8 cellular contexts compared by ENCODE assay signal in the genomic region with DNA sequence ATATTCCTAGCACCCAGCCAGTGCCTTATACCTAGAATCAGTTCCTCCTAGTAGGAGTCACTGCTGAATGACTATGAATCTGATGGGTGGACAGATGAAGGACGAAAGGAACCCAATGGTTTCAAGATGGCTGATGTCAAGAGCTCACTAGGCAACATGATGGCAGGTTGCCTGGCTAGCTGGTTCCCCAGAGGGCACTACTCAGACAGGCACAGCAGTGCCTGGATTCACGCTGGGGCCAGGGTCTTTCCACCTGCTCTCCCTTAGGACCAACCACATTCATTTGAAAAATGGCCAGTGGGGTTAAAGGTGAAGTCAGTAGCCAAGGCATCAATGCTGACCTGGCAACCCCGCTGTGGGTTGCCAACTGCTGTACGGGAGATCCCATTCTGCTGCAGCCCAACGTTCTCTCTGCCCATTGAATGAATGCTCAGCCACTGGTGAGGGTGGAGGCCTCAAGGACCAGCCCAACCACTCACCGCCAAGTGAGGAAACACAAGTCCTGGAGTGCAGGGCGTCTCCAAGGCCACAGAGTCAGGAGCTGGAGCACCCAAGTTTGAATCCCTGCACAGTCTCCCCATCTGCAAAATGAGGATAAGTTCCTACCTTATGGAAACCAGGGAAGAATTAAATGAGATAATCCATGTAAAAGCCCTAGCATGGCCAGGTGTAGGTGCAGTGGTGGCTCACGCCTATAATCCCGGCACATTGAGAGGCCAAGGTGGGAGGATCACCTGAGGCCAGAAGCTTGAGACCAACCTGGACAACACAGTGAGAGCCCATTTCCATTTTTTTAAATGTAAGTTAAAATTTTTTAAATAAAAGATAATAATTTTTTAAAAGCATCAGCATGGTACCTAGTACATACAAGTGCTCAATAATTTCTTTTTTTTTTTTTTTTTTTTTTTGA. TPM values are rescaled to one million over a fixed set of nuclear protein-coding genes. Genes with fewer than 3 reads are reported as not detected.
DNase-seq lines count a peak whose midpoint lies in the region; ATAC-seq, FAIRE-seq and TF ChIP-seq lines count a peak whose summit lies in the region.

No MANE protein-coding gene starts in this region.

- no peak for ATAC-seq in psoas muscle

- peak overlapping the region; percentile 14 for H3K4me3 Mint-ChIP-seq in Calu3 (ENCODE audit: low read depth, unreplicated experiment)

- H3K27ac ChIP-seq in RWPE1 (peak overlapping the region; percentile 92), endothelial cell of umbilical vein (ENCODE audit: insufficient read depth, low read depth, low read length) (peak overlapping the region; percentile 68), psoas muscle (peak overlapping the region; percentile 46)

- no peaks in the 10 kb centered on the region for H3K9me3 ChIP-seq in endothelial cell of umbilical vein (replicated peaks; ENCODE audit: control insufficient read depth, insufficient read depth, low read length)
- H3K9me3 ChIP-seq in psoas muscle: no peaks in the 10 kb centered on the region

- H3K9ac ChIP-seq in endothelial cell of umbilical vein (replicated peaks; ENCODE audit: extremely low read depth, insufficient read depth, low read length): peak overlapping the region; percentile 18

- 68 to 80% (median 71%) methylated on average over 9 of the region's 9 CpGs for WGBS in psoas muscle, 3 donors

- H3K4me3 ChIP-seq in endothelial cell of umbilical vein (replicated peaks in 1 of 3; ENCODE audit: insufficient read depth in 1 of 3, low read depth in 1 of 3, low read length in 3 of 3) (no peak overlapping the region), psoas muscle (no peak overlapping the region)

- H3K27me3 Mint-ChIP-seq in Calu3 (ENCODE audit: unreplicated experiment): no peaks in the 10 kb centered on the region

- H3K27me3 ChIP-seq in endothelial cell of umbilical vein (ENCODE audit: control insufficient read depth in 2 of 2, insufficient read depth in 2 of 2, low read length in 2 of 2) (no peaks in the 10 kb centered on the region), psoas muscle (ENCODE audit: insufficient read depth in 3 of 3, low read length in 2 of 3) (no peaks in the 10 kb centered on the region)

- CTCF ChIA-PET in Calu3 (lab: Charles Lee) (interaction anchor here (0.7 to 2.5 kb wide), 3 partner anchors 10 to 47 kb away, joined by 5 to 9 read pairs (median 5); no protein-coding TSS in a partner anchor), RWPE1 (lab: Yijun Ruan, JAX) (no interaction called here), endothelial cell of umbilical vein (lab: Charles Lee) (interaction anchor here (1.2 to 8.1 kb wide), 3 partner anchors 10 to 95 kb away, joined by 3 to 63 read pairs (median 5); no protein-coding TSS in a partner anchor)

- H3K9me3 Mint-ChIP-seq in Calu3 (ENCODE audit: low read depth, unreplicated experiment): no peaks in the 10 kb centered on the region

- DNase-seq in Calu3: no peak
- DNase-seq in RWPE1 (ENCODE audit: low spot score): no peak
- DNase-seq in endothelial cell of umbilical vein (ENCODE audit: low read depth, low spot score): no peak
- DNase-seq in psoas muscle: no peak
- DNase-seq in central memory CD4-positive, alpha-beta T cell: no peak
- no peak for DNase-seq in CD1c-positive myeloid dendritic cell (ENCODE audit: extremely low spot score)
- DNase-seq in nucleus accumbens (lab: John Stamatoyannopoulos, UW): no peak
- DNase-seq in NCI-H526 treated with DMSO at 0.1 percent for 48 hours (lab: John Stamatoyannopoulos, UW): no peak

- H3K4me1 ChIP-seq in endothelial cell of umbilical vein (ENCODE audit: control insufficient read depth, extremely low read depth, insufficient read depth, low read length) (peaks cover 94% of the 10 kb centered on the region), psoas muscle (peaks cover 85% of the 10 kb centered on the region)

- H3K27ac Mint-ChIP-seq in Calu3 (ENCODE audit: unreplicated experiment): peak overlapping the region; percentile 80

- H3K79me2 ChIP-seq in endothelial cell of umbilical vein (ENCODE audit: control insufficient read depth, insufficient read depth, low read length): peaks cover 98% of the 10 kb centered on the region

- no peak for TF ChIP-seq CTCF in Calu3 (IDR thresholded peaks at IDR 0.05; ENCODE audit: unreplicated experiment)
- no peak for TF ChIP-seq CTCF in RWPE1 (conservative IDR thresholded peaks at IDR 0.05; ENCODE audit: low read depth)
- TF ChIP-seq CTCF in endothelial cell of umbilical vein (IDR thresholded peaks at IDR 0.05; ENCODE audit: extremely low read depth in 1 of 2, insufficient read depth in 1 of 2, low read depth in 1 of 2, low read length in 2 of 2): no peak
- no peak for TF ChIP-seq CTCF in psoas muscle (IDR thresholded peaks at IDR 0.05)

- dilution Hi-C loops in endothelial cell of umbilical vein (cut with MboI; ENCODE audit: extremely low pct_ligation_motif_present, low sequenced_read_pairs): no loop called here

- peak overlapping the region; percentile 13 for H3K4me2 ChIP-seq in endothelial cell of umbilical vein (ENCODE audit: insufficient read depth, low read length)

- no peaks in the 10 kb centered on the region for H3K9me1 ChIP-seq in endothelial cell of umbilical vein (replicated peaks; ENCODE audit: control insufficient read depth, extremely low read depth, insufficient read depth, low read length)

- peaks cover 85% of the 10 kb centered on the region for H3K4me1 Mint-ChIP-seq in Calu3 (ENCODE audit: low read depth, unreplicated experiment)

- FAIRE-seq in endothelial cell of umbilical vein (lab: Jason Lieb, UNC): no peak

- no peak for TF ChIP-seq POLR2A in endothelial cell of umbilical vein (IDR thresholded peaks at IDR 0.05; ENCODE audit: low read depth, low read length)

- no peak overlapping the region for H2AFZ ChIP-seq in endothelial cell of umbilical vein (ENCODE audit: low read depth, low read length)

- no TSS peak for BruUV-seq in Calu3 (replicated peaks; lab: Mats Ljungman, UMichigan)
- no TSS peak for BruUV-seq in endothelial cell of umbilical vein (replicated peaks; lab: Mats Ljungman, UMichigan)

- POLR2A ChIA-PET in RWPE1 (lab: Yijun Ruan, JAX; ENCODE audit: low non-redundant PET): interaction anchor here (0.6 kb wide), 1 partner anchor 10 kb away, joined by 4 read pairs; no protein-coding TSS in a partner anchor
- POLR2A ChIA-PET in endothelial cell of umbilical vein (lab: Charles Lee): interaction anchor here (1.2 to 1.9 kb wide), 4 partner anchors 13 to 93 kb away, joined by 3 to 6 read pairs (median 4); partner anchors contain the start of gene MYH9

- intact Hi-C loops in Calu3 (cut with micrococcal nuclease; ENCODE audit: unreplicated experiment): no loop called here
- intact Hi-C loops in endothelial cell of umbilical vein (cut with micrococcal nuclease): no loop called here
- intact Hi-C loops in psoas muscle (cut with DNase I): no loop called here

- H4K20me1 ChIP-seq in endothelial cell of umbilical vein (replicated peaks; ENCODE audit: control insufficient read depth, extremely low read depth, insufficient read depth, low read length): peaks cover 9% of the 10 kb centered on the region

- peaks cover 5 to 12% of the 10 kb centered on the region in 2 experiments for H3K36me3 ChIP-seq in endothelial cell of umbilical vein (ENCODE audit: control insufficient read depth in 2 of 2, extremely low read depth in 1 of 2, insufficient read depth in 2 of 2, low read length in 2 of 2)
- H3K36me3 ChIP-seq in psoas muscle (ENCODE audit: insufficient read depth in 1 of 2, low read depth in 1 of 2): peaks cover 0 to 19% of the 10 kb centered on the region in 2 donors

- H3K36me3 Mint-ChIP-seq in Calu3 (ENCODE audit: insufficient read depth, unreplicated experiment): peaks cover 84% of the 10 kb centered on the region

TF ChIP-seq in endothelial cell of umbilical vein, 7 proteins besides CTCF, POLR2A, EP300 and RAD21:
- TF ChIP-seq, protein P1, sequence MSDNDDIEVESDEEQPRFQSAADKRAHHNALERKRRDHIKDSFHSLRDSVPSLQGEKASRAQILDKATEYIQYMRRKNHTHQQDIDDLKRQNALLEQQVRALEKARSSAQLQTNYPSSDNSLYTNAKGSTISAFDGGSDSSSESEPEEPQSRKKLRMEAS (IDR thresholded peaks at IDR 0.05; ENCODE audit: insufficient read depth, insufficient read length): no peak
- TF ChIP-seq FOS (IDR thresholded peaks at IDR 0.05; ENCODE audit: borderline replicate concordance, insufficient read depth, low read length) (no peak), POLR2AphosphoS5 (IDR thresholded peaks at IDR 0.05; ENCODE audit: insufficient read depth, low read depth, low read length) (no peak), MYC (IDR thresholded peaks at IDR 0.05; ENCODE audit: low read depth, low read length) (no peak), JUN (IDR thresholded peaks at IDR 0.05; ENCODE audit: borderline replicate concordance, insufficient read depth, insufficient read length, low read depth) (no peak), EZH2 (IDR thresholded peaks at IDR 0.05; ENCODE audit: borderline replicate concordance, low read depth, low read length, severe bottlenecking) (no peak)

RNA-seq across cellular contexts. Expression of gene MYH9, which starts 12.4 kb away (rescaled TPM):
- total RNA-seq in Calu3 (2022) (526 and 606 TPM in 2 replicates), endothelial cell of umbilical vein (1,331 and 1,413 TPM in 2 replicates), psoas muscle (100 to 1,000 TPM in 3 of 4 donors, 10 to 100 TPM in 1; 92.0 to 214 (median 179) TPM)
- polyA plus RNA-seq in endothelial cell of umbilical vein (157 and 188 TPM in 2 replicates), psoas muscle (10 to 100 TPM; 35.6 to 89.3 (median 56.3) TPM)
- polyA plus RNA-seq in endothelial cell of umbilical vein (2011; cell fraction: cytosol; rRNA removed): 377 and 396 TPM in 2 replicates
- polyA plus RNA-seq in endothelial cell of umbilical vein (2011; cell fraction: nucleus; rRNA removed): 759 and 766 TPM in 2 replicates
- 496 and 585 TPM in 2 replicates for polyA plus RNA-seq in endothelial cell of umbilical vein (2012)
- polyA minus RNA-seq in endothelial cell of umbilical vein: 1,176 and 1,679 TPM in 2 replicates
- polyA minus RNA-seq in endothelial cell of umbilical vein (2011; cell fraction: cytosol; rRNA and poly(A)+ RNA removed): 42.9 TPM
- 498 and 877 TPM in 2 replicates for polyA minus RNA-seq in endothelial cell of umbilical vein (2011; cell fraction: nucleus; rRNA and poly(A)+ RNA removed)
